In the genomic region with DNA sequence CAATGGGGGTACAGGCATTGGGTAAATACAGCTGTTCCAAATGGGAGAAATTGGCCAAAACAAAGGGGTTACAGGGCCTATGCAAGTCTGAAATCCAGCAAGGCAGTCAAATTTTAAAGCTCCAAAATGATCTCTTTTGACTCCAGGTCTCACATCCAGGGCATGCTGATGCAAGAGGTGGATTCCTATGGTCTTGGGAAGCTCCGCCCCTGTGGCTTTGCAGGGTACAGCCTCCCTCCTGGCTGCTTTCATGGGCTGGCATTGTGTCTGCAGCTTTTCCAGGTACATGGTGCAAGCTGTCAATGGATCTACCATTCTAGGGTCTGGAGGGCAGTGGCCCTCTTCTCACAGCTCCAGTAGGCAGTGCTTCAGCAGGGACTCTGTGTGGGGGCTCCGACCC, we compare ENCODE assay signal across 2 cellular contexts.
TF ChIP-seq lines count a peak whose summit lies in the region.
"Not testable (repeated sequence)": the region's sequence is repeated elsewhere in the genome, so short reads cannot be mapped to it uniquely, and the experiment has no call there.

No MANE protein-coding gene starts in this region.

TF ChIP-seq in K562, 482 proteins besides CTCF, POLR2A, EP300 and RAD21:
- TF ChIP-seq, protein P1, sequence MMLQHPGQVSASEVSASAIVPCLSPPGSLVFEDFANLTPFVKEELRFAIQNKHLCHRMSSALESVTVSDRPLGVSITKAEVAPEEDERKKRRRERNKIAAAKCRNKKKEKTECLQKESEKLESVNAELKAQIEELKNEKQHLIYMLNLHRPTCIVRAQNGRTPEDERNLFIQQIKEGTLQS (IDR thresholded peaks at IDR 0.05): 0 out of 2 replicates have a peak, but pooled peaks have one; percentile 47
- TF ChIP-seq, protein P1 (CRISPR knock-in tag; conservative IDR thresholded peaks at IDR 0.05): not testable (repeated sequence)

TF ChIP-seq in H1, 55 proteins besides CTCF, POLR2A, EP300 and RAD21:
- peak; percentile 37; the same call in 1 of the 2 replicates for TF ChIP-seq CEBPB (IDR thresholded peaks at IDR 0.05; ENCODE audit: low read depth, low read length)
